In genomic region chr10:104337527-104337984, GRCh38 we compare ENCODE assay signal across 8 cellular contexts. TPM values are rescaled to one million over a fixed set of nuclear protein-coding genes. Genes with fewer than 3 reads are reported as not detected.
DNase-seq lines count a peak whose midpoint lies in the region; ATAC-seq, FAIRE-seq and TF ChIP-seq lines count a peak whose summit lies in the region.

No MANE protein-coding gene starts in this region.

- H3K27ac ChIP-seq in ascending aorta (peak overlapping the region; percentile 92 to 98), iPS-20b (ENCODE audit: low read length) (peak overlapping the region; percentile 64)

- ATAC-seq in stimulated activated memory B cell treated with anti-CD40 and anti-IgM and Interleukin-4, amounts not matched to agents 10 μg/mL and 1 μg/mL and 100 μg/mL, for 72 hours: peak; percentile 80

- no peaks in the 10 kb centered on the region for H3K9me3 ChIP-seq in MG63
- no peaks in the 10 kb centered on the region for H3K9me3 ChIP-seq in ascending aorta
- no peaks in the 10 kb centered on the region for H3K9me3 ChIP-seq in iPS-20b (ENCODE audit: insufficient read depth, low read depth, low read length)

- peak overlapping the region; percentile 99 for H3K4me3 ChIP-seq in MG63
- peak overlapping the region; percentile 63 to 86 for H3K4me3 ChIP-seq in ascending aorta
- H3K4me3 ChIP-seq in iPS-20b (ENCODE audit: low read length): peak overlapping the region; percentile 95

- DNase-seq in GM18507 (ENCODE audit: extremely low spot score, insufficient read length, low read depth) (no peak), HCEC 1CT (peak; percentile 20), MG63 (peak; percentile 59), ascending aorta (ENCODE audit: low spot score in 2 of 2) (peak in 1 of 2 donors; percentile 71), SK-N-DZ (ENCODE audit: low spot score) (no peak)
- no peak for DNase-seq in stimulated activated CD4-positive, alpha-beta T cell treated with anti-CD3 and anti-CD28 coated beads, Interleukin-1b, Interleukin-23, amount 100 ng/mL, for 48 hours

- intact Hi-C loops in ascending aorta (cut with DNase I): loop anchor here (5.0 kb wide), 1 partner anchor 215 kb away; the partner anchor contains the start of gene SFR1

- peaks cover 6 to 45% of the 10 kb centered on the region in 2 donors for H3K4me1 ChIP-seq in ascending aorta
- peaks cover 37% of the 10 kb centered on the region for H3K4me1 ChIP-seq in iPS-20b (ENCODE audit: insufficient read depth, low read length)

- H3K36me3 Mint-ChIP-seq in stimulated activated memory B cell treated with anti-CD40 and anti-IgM and Interleukin-4, amounts not matched to agents 10 μg/mL and 1 μg/mL and 100 μg/mL, for 72 hours: no peaks in the 10 kb centered on the region

- no peaks in the 10 kb centered on the region for H3K27me3 Mint-ChIP-seq in stimulated activated memory B cell treated with anti-CD40 and anti-IgM and Interleukin-4, amounts not matched to agents 10 μg/mL and 1 μg/mL and 100 μg/mL, for 72 hours

- peak overlapping the region; percentile 92; the same call in 1 of the 2 replicates for H3K9ac ChIP-seq in iPS-20b (ENCODE audit: low read depth, low read length)

- TF ChIP-seq CTCF in ascending aorta (IDR thresholded peaks at IDR 0.05): no peak

- FAIRE-seq in GM18507 (lab: Jason Lieb, UNC): peak; percentile 58

- H3K4me3 Mint-ChIP-seq in stimulated activated memory B cell treated with anti-CD40 and anti-IgM and Interleukin-4, amounts not matched to agents 10 μg/mL and 1 μg/mL and 100 μg/mL, for 72 hours: peak overlapping the region; percentile 93

- H3K27me3 ChIP-seq in MG63: no peaks in the 10 kb centered on the region
- no peaks in the 10 kb centered on the region for H3K27me3 ChIP-seq in ascending aorta
- H3K27me3 ChIP-seq in iPS-20b (ENCODE audit: insufficient read depth, low read length): peaks cover 9% of the 10 kb centered on the region

- H3K4me1 Mint-ChIP-seq in stimulated activated memory B cell treated with anti-CD40 and anti-IgM and Interleukin-4, amounts not matched to agents 10 μg/mL and 1 μg/mL and 100 μg/mL, for 72 hours: peaks cover 45% of the 10 kb centered on the region

- H3K27ac Mint-ChIP-seq in stimulated activated memory B cell treated with anti-CD40 and anti-IgM and Interleukin-4, amounts not matched to agents 10 μg/mL and 1 μg/mL and 100 μg/mL, for 72 hours: peak overlapping the region; percentile 96

- peaks cover 37% of the 10 kb centered on the region for H3K36me3 ChIP-seq in MG63
- peaks cover 0 to 6% of the 10 kb centered on the region in 2 donors for H3K36me3 ChIP-seq in ascending aorta
- H3K36me3 ChIP-seq in iPS-20b (ENCODE audit: insufficient read depth, low read depth, low read length): peaks cover 4% of the 10 kb centered on the region; the same call in 1 of the 2 replicates

- no peaks in the 10 kb centered on the region for H3K9me3 Mint-ChIP-seq in stimulated activated memory B cell treated with anti-CD40 and anti-IgM and Interleukin-4, amounts not matched to agents 10 μg/mL and 1 μg/mL and 100 μg/mL, for 72 hours

RNA-seq across cellular contexts. Expression of gene ITPRIP, which starts 0.7 kb away (rescaled TPM):
- 5.6 and 15.5 TPM in 2 replicates for total RNA-seq in MG63 (2014; rRNA removed; shearing (Covaris generic); ENCODE audit: low replicate concordance)
- 51.0 TPM for total RNA-seq in ascending aorta
- 0.40 and 0.52 TPM in 2 replicates for polyA plus RNA-seq in SK-N-DZ (2014; cell fraction: cytosol; rRNA removed)
- 0.04 and 0.88 TPM in 2 replicates for polyA plus RNA-seq in SK-N-DZ (2014; cell fraction: nucleus; rRNA removed)

RNA-seq across cellular contexts. Expression of gene CFAP58, which starts 16.1 kb away (rescaled TPM):
- total RNA-seq in MG63 (2014; rRNA removed; shearing (Covaris generic); ENCODE audit: low replicate concordance): 0.05 and 0.20 TPM in 2 replicates
- not detected for total RNA-seq in ascending aorta
- 0.05 TPM in 1 of 2 replicates, not detected in the other for polyA plus RNA-seq in SK-N-DZ (2014; cell fraction: cytosol; rRNA removed)
- polyA plus RNA-seq in SK-N-DZ (2014; cell fraction: nucleus; rRNA removed): 0.07 TPM in 1 of 2 replicates, not detected in the other

Comparison
In these comparisons a context has a peak if more than half of its experiments do, and no peak if none do; other contexts are left out.
1. DNase-seq: peak in HCEC 1CT (single experiment) and MG63 (single experiment); none in GM18507 (single experiment), SK-N-DZ (single experiment) and stimulated activated CD4-positive, alpha-beta T cell treated with anti-CD3 and anti-CD28 coated beads, Interleukin-1b, Interleukin-23, amount 100 ng/mL, for 48 hours (single experiment).
2. Peak in every context shown above with its lines, with median percentiles within 50 percentile points of each other: H3K4me3 ChIP-seq.